In genomic region chr20:44089987-44090674, GRCh38 we compare ENCODE assay signal across 1 cellular context.
TF ChIP-seq lines count a peak whose summit lies in the region.

No MANE protein-coding gene starts in this region.

TF ChIP-seq in HepG2, 621 proteins besides CTCF, POLR2A, EP300 and RAD21 (continued from another document):
- TF ChIP-seq, protein P1, sequence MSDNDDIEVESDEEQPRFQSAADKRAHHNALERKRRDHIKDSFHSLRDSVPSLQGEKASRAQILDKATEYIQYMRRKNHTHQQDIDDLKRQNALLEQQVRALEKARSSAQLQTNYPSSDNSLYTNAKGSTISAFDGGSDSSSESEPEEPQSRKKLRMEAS (IDR thresholded peaks at IDR 0.05) = no peak
- TF ChIP-seq SYNCRIP (IDR thresholded peaks at IDR 0.05; ENCODE audit: insufficient read depth, low read depth, low read length) = no peak
- TF ChIP-seq NR0B2 (CRISPR knock-in tag; IDR thresholded peaks at IDR 0.05) = no peak
- TF ChIP-seq SMC3 (IDR thresholded peaks at IDR 0.05; ENCODE audit: low read length) = no peak
- TF ChIP-seq NFYC (CRISPR knock-in tag; IDR thresholded peaks at IDR 0.05) = peak; percentile 79
- no peak for TF ChIP-seq CC2D1A (CRISPR knock-in tag; IDR thresholded peaks at IDR 0.05)
- TF ChIP-seq RERE (CRISPR knock-in tag; IDR thresholded peaks at IDR 0.05; ENCODE audit: low read depth) = no peak
- peak; percentile 61 for TF ChIP-seq NFYB (CRISPR knock-in tag; IDR thresholded peaks at IDR 0.05)
- TF ChIP-seq, protein P2, sequence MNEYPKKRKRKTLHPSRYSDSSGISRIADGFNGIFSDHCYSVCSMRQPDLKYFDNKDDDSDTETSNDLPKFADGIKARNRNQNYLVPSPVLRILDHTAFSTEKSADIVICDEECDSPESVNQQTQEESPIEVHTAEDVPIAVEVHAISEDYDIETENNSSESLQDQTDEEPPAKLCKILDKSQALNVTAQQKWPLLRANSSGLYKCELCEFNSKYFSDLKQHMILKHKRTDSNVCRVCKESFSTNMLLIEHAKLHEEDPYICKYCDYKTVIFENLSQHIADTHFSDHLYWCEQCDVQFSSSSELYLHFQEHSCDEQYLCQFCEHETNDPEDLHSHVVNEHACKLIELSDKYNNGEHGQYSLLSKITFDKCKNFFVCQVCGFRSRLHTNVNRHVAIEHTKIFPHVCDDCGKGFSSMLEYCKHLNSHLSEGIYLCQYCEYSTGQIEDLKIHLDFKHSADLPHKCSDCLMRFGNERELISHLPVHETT (CRISPR knock-in tag; conservative IDR thresholded peaks at IDR 0.05) = no peak
- TF ChIP-seq, protein P3, sequence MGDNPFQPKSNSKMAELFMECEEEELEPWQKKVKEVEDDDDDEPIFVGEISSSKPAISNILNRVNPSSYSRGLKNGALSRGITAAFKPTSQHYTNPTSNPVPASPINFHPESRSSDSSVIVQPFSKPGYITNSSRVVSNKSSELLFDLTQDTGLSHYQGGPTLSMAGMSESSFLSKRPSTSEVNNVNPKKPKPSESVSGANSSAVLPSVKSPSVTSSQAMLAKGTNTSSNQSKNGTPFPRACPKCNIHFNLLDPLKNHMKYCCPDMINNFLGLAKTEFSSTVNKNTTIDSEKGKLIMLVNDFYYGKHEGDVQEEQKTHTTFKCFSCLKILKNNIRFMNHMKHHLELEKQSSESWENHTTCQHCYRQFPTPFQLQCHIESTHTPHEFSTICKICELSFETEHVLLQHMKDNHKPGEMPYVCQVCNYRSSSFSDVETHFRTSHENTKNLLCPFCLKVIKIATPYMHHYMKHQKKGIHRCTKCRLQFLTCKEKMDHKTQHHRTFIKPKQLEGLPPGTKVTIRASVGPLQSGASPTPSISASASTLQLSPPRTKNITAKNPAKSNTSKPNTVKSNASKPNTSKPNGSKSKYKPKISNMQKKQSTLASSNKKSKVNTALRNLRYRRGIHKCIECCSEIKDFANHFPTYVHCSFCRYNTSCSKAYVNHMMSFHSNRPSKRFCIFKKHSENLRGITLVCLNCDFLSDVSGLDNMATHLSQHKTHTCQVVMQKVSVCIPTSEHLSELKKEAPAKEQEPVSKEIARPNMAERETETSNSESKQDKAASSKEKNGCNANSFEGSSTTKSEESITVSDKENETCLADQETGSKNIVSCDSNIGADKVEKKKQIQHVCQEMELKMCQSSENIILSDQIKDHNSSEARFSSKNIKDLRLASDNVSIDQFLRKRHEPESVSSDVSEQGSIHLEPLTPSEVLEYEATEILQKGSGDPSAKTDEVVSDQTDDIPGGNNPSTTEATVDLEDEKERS (CRISPR knock-in tag; IDR thresholded peaks at IDR 0.05) = no peak
- no peak for TF ChIP-seq POLR2AphosphoS2 (IDR thresholded peaks at IDR 0.05; ENCODE audit: low read depth, low read length)
- TF ChIP-seq, protein P4, sequence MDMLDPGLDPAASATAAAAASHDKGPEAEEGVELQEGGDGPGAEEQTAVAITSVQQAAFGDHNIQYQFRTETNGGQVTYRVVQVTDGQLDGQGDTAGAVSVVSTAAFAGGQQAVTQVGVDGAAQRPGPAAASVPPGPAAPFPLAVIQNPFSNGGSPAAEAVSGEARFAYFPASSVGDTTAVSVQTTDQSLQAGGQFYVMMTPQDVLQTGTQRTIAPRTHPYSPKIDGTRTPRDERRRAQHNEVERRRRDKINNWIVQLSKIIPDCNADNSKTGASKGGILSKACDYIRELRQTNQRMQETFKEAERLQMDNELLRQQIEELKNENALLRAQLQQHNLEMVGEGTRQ (IDR thresholded peaks at IDR 0.05; ENCODE audit: low read depth, low read length) = peak; percentile 47
- TF ChIP-seq, protein P4 (CRISPR knock-in tag; IDR thresholded peaks at IDR 0.05; ENCODE audit: borderline replicate concordance) = peak; percentile 61; the same call in 1 of the 2 replicates
- TF ChIP-seq, protein P5, sequence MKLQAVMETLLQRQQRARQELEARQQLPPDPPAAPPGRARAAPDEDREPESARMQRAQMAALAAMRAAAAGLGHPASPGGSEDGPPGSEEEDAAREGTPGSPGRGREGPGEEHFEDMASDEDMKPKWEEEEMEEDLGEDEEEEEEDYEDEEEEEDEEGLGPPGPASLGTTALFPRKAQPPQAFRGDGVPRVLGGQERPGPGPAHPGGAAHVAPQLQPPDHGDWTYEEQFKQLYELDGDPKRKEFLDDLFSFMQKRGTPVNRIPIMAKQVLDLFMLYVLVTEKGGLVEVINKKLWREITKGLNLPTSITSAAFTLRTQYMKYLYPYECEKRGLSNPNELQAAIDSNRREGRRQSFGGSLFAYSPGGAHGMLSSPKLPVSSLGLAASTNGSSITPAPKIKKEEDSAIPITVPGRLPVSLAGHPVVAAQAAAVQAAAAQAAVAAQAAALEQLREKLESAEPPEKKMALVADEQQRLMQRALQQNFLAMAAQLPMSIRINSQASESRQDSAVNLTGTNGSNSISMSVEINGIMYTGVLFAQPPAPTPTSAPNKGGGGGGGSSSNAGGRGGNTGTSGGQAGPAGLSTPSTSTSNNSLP (IDR thresholded peaks at IDR 0.05; ENCODE audit: low read depth, low read length) = no peak
- TF ChIP-seq RFXANK (CRISPR knock-in tag; IDR thresholded peaks at IDR 0.05) = no peak
- TF ChIP-seq NAIF1 (CRISPR knock-in tag; IDR thresholded peaks at IDR 0.05; ENCODE audit: borderline replicate concordance) = no peak
- TF ChIP-seq ZNF691 (CRISPR knock-in tag; IDR thresholded peaks at IDR 0.05; ENCODE audit: borderline replicate concordance, low read depth) = no peak
